Comparison of ENCODE assay signal across 11 cellular contexts in the genomic region with DNA sequence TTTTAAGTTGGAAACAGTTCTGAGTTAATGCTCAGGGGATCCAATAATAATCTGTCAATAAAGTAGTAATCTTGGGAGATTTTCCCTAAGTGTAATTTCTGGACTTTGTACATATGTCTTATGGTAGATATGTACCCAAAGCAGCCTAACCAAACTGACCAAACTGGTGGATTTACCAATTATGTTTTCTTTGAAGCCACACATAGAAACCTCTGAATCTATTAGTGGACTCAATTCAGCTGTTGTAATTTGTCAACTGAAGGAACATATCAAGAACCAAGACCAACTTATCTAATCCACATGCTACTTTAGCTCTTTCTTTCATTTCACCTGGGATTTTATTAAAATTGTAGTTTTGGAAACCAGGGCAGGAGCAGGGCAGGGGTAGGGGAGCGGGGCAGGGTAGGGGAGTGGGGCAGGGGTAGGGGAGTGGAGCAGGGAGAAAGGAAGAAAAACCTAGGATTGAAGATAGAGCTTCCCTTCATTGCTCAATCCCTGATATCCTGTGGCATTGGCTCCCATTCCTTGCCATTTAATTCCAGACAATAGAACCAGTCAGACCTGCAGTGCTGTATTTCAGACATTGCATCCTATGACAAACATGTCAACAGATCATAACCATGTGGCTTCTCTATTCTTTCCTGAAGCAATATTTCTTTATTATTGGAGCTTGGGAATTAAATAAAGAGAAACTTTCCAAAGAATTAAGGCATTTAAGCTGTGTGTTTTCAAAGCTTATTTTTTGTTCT.
DNase-seq lines count a peak whose midpoint lies in the region; ATAC-seq and TF ChIP-seq lines count a peak whose summit lies in the region.
"Had no signal": no experiment of that assay in that cellular context is flagged by ENCODE, and none has a peak within 500 bp of the region (broad histone marks: within the 10 kb centered on the region; RNA-seq: fewer than 3 reads in every experiment).

No MANE protein-coding gene starts in this region.

- TF ChIP-seq EP300 in gastroesophageal sphincter (IDR thresholded peaks at IDR 0.05) = no peak

- no peaks in the 10 kb centered on the region for H3K4me1 ChIP-seq in gastroesophageal sphincter
- H3K4me1 ChIP-seq: adrenal gland had no signal

- H3K27ac Mint-ChIP-seq in activated naive CD8-positive, alpha-beta T cell treated with anti-CD3 and anti-CD28 coated beads, Interleukin-2, amount 50 U/mL, for 24 hours = peak overlapping the region; percentile 87
- H3K27ac Mint-ChIP-seq in nephron progenitor cell = no peak overlapping the region

- ATAC-seq in GM18909 (IDR thresholded peaks at IDR 0.05; ENCODE audit: poor library complexity, unreplicated experiment) (peak; percentile 21), HG02981 (IDR thresholded peaks at IDR 0.05; ENCODE audit: unreplicated experiment) (peak; percentile 29), gastroesophageal sphincter (no peak)
- no peak for ATAC-seq in activated naive CD8-positive, alpha-beta T cell treated with anti-CD3 and anti-CD28 coated beads, Interleukin-2, amount 50 U/mL, for 24 hours
- ATAC-seq: Panc1 had no signal

- H3K9me3 Mint-ChIP-seq in activated naive CD8-positive, alpha-beta T cell treated with anti-CD3 and anti-CD28 coated beads, Interleukin-2, amount 50 U/mL, for 24 hours = peaks cover 21% of the 10 kb centered on the region
- H3K9me3 Mint-ChIP-seq in nephron progenitor cell = no peaks in the 10 kb centered on the region

- no peaks in the 10 kb centered on the region for H3K27me3 Mint-ChIP-seq in activated naive CD8-positive, alpha-beta T cell treated with anti-CD3 and anti-CD28 coated beads, Interleukin-2, amount 50 U/mL, for 24 hours
- peaks cover 7% of the 10 kb centered on the region for H3K27me3 Mint-ChIP-seq in nephron progenitor cell (ENCODE audit: low read depth, poor library complexity)

- H3K9me3 ChIP-seq in gastroesophageal sphincter = no peaks in the 10 kb centered on the region
- H3K9me3 ChIP-seq: adrenal gland, lower lobe of right lung had no signal

- in situ Hi-C loops in GM13977 (cut with MboI; ENCODE audit: low pct_unique_long_range_greater_than_20kb, low sequenced_read_pairs, unreplicated experiment) = no loop called here

- DNase-seq in activated naive CD8-positive, alpha-beta T cell treated with anti-CD3 and anti-CD28 coated beads, Interleukin-2, amount 50 U/mL, for 24 hours = no peak
- peak; percentile 70 for DNase-seq in renal cortical epithelial cell (ENCODE audit: low read depth)
- DNase-seq in nephron progenitor cell = no peak
- no peak for DNase-seq in GM13977 (ENCODE audit: low spot score)
- DNase-seq: adrenal gland, lower lobe of right lung, NCI-H1417 had no signal

- no peak overlapping the region for H3K27ac ChIP-seq in gastroesophageal sphincter
- H3K27ac ChIP-seq: adrenal gland had no signal

- no peaks in the 10 kb centered on the region for H3K36me3 Mint-ChIP-seq in activated naive CD8-positive, alpha-beta T cell treated with anti-CD3 and anti-CD28 coated beads, Interleukin-2, amount 50 U/mL, for 24 hours (ENCODE audit: low read depth)
- no peaks in the 10 kb centered on the region for H3K36me3 Mint-ChIP-seq in nephron progenitor cell (ENCODE audit: low read depth)

- H3K4me3 ChIP-seq in gastroesophageal sphincter = no peak overlapping the region
- H3K4me3 ChIP-seq: adrenal gland, lower lobe of right lung had no signal

- no CpG with 5 or more reads among the region's 1 CpG for WGBS in gastroesophageal sphincter (ENCODE audit: low coverage in 1 of 2), 2 donors

- TF ChIP-seq CTCF in nephron progenitor cell (IDR thresholded peaks at IDR 0.05) (no peak), GM13977 (IDR thresholded peaks at IDR 0.05; ENCODE audit: extremely low read depth, insufficient read depth, missing control alignments) (no peak), gastroesophageal sphincter (IDR thresholded peaks at IDR 0.05) (no peak)

- no peak for TF ChIP-seq POLR2A in gastroesophageal sphincter (IDR thresholded peaks at IDR 0.05)

- H3K4me1 Mint-ChIP-seq in activated naive CD8-positive, alpha-beta T cell treated with anti-CD3 and anti-CD28 coated beads, Interleukin-2, amount 50 U/mL, for 24 hours = peaks cover 32% of the 10 kb centered on the region
- no peaks in the 10 kb centered on the region for H3K4me1 Mint-ChIP-seq in nephron progenitor cell

- H3K4me3 Mint-ChIP-seq in activated naive CD8-positive, alpha-beta T cell treated with anti-CD3 and anti-CD28 coated beads, Interleukin-2, amount 50 U/mL, for 24 hours = peak overlapping the region; percentile 38
- H3K4me3 Mint-ChIP-seq in nephron progenitor cell = no peak overlapping the region

- H3K27me3 ChIP-seq in gastroesophageal sphincter = no peaks in the 10 kb centered on the region
- H3K27me3 ChIP-seq: adrenal gland had no signal

- no peaks in the 10 kb centered on the region for H3K36me3 ChIP-seq in gastroesophageal sphincter
- H3K36me3 ChIP-seq: adrenal gland, lower lobe of right lung had no signal

Comparison
In these comparisons a context has a peak if more than half of its experiments do, and no peak if none do; other contexts are left out.
1. ATAC-seq: peak in GM18909 (single experiment) and HG02981 (single experiment); none in activated naive CD8-positive, alpha-beta T cell treated with anti-CD3 and anti-CD28 coated beads, Interleukin-2, amount 50 U/mL, for 24 hours (single experiment) and gastroesophageal sphincter (single experiment).